In genomic region chr9:108889649-108890067, GRCh38 we compare ENCODE assay signal across 9 cellular contexts. TPM values are rescaled to one million over a fixed set of nuclear protein-coding genes. Genes with fewer than 3 reads are reported as not detected.
A peak's percentile ranks its signal among the peaks of the same experiment; 100 is the strongest.
DNase-seq lines count a peak whose midpoint lies in the region; ATAC-seq and TF ChIP-seq lines count a peak whose summit lies in the region.
"Had no signal": no experiment of that assay in that cellular context is flagged by ENCODE, and none has a peak within 500 bp of the region (broad histone marks: within the 10 kb centered on the region; RNA-seq: fewer than 3 reads in every experiment).

No MANE protein-coding gene starts in this region.

- no peaks in the 10 kb centered on the region for H3K9me3 Mint-ChIP-seq in activated naive CD8-positive, alpha-beta T cell (ENCODE audit: low read depth)
- peaks cover 2% of the 10 kb centered on the region for H3K9me3 Mint-ChIP-seq in activated naive CD8-positive, alpha-beta T cell treated with anti-CD3 and anti-CD28 coated beads for 36 hours

- no TSS peak for BruUV-seq in Panc1 (replicated peaks; lab: Mats Ljungman, UMichigan)

- no peak for DNase-seq in activated naive CD8-positive, alpha-beta T cell treated with anti-CD3 and anti-CD28 coated beads for 36 hours
- DNase-seq in Panc1 (ENCODE audit: low read depth, low spot score): no peak
- DNase-seq in fibroblast of the aortic adventitia (ENCODE audit: low read depth): peak; percentile 30
- peak; percentile 51 for DNase-seq in superior temporal gyrus (ENCODE audit: extremely low spot score)
- DNase-seq in globus pallidus (ENCODE audit: low spot score): no peak

- H3K4me1 Mint-ChIP-seq in activated naive CD8-positive, alpha-beta T cell (ENCODE audit: low read depth): peaks cover 20% of the 10 kb centered on the region
- H3K4me1 Mint-ChIP-seq in activated naive CD8-positive, alpha-beta T cell treated with anti-CD3 and anti-CD28 coated beads for 36 hours: peaks cover 21% of the 10 kb centered on the region
- H3K4me1 Mint-ChIP-seq: neural crest cell had no signal

- no peak overlapping the region for H3K27ac ChIP-seq in Panc1 (ENCODE audit: low read length)

- no peak overlapping the region for H3K4me3 Mint-ChIP-seq in activated naive CD8-positive, alpha-beta T cell
- no peak overlapping the region for H3K4me3 Mint-ChIP-seq in activated naive CD8-positive, alpha-beta T cell treated with anti-CD3 and anti-CD28 coated beads for 36 hours
- H3K4me3 Mint-ChIP-seq: neural crest cell had no signal

- intact Hi-C loops in Panc1 (cut with micrococcal nuclease; ENCODE audit: unreplicated experiment): no loop called here

- POLR2A ChIA-PET in Panc1 (lab: Charles Lee): no interaction called here

- no peaks in the 10 kb centered on the region for H3K4me1 ChIP-seq in Panc1 (ENCODE audit: control insufficient read depth, insufficient read depth, low read length)

- H3K27ac Mint-ChIP-seq in activated naive CD8-positive, alpha-beta T cell: peak overlapping the region; percentile 6
- no peak overlapping the region for H3K27ac Mint-ChIP-seq in activated naive CD8-positive, alpha-beta T cell treated with anti-CD3 and anti-CD28 coated beads for 36 hours

- no peaks in the 10 kb centered on the region for H3K27me3 ChIP-seq in Panc1 (ENCODE audit: control insufficient read depth, insufficient read depth, low read length)

- no peak overlapping the region for H3K4me3 ChIP-seq in Panc1 (ENCODE audit: low read depth in 2 of 2, low read length in 2 of 2)
- no peak overlapping the region for H3K4me3 ChIP-seq in fibroblast of the aortic adventitia (ENCODE audit: low read depth, low read length)

- ATAC-seq in Panc1: no peak
- ATAC-seq in GM18511 (IDR thresholded peaks at IDR 0.05; ENCODE audit: unreplicated experiment): no peak
- ATAC-seq in HG02571 (IDR thresholded peaks at IDR 0.05; ENCODE audit: unreplicated experiment): no peak

- H3K9me3 ChIP-seq in Panc1 (ENCODE audit: control insufficient read depth, insufficient read depth, low read depth, low read length): no peaks in the 10 kb centered on the region

- peaks cover 8% of the 10 kb centered on the region; the same call in 1 of the 2 replicates for H3K36me3 ChIP-seq in Panc1 (ENCODE audit: control insufficient read depth, insufficient read depth, low read length)

- TF ChIP-seq CTCF in Panc1 (IDR thresholded peaks at IDR 0.05) (peak; percentile 23; the same call in 1 of the 2 replicates), fibroblast of the aortic adventitia (IDR thresholded peaks at IDR 0.05; ENCODE audit: insufficient read depth, low read length) (peak; percentile 11)

- no peaks in the 10 kb centered on the region for H3K27me3 Mint-ChIP-seq in activated naive CD8-positive, alpha-beta T cell
- H3K27me3 Mint-ChIP-seq in activated naive CD8-positive, alpha-beta T cell treated with anti-CD3 and anti-CD28 coated beads for 36 hours: no peaks in the 10 kb centered on the region

- peaks cover 24% of the 10 kb centered on the region for H3K36me3 Mint-ChIP-seq in activated naive CD8-positive, alpha-beta T cell
- peaks cover 38% of the 10 kb centered on the region for H3K36me3 Mint-ChIP-seq in activated naive CD8-positive, alpha-beta T cell treated with anti-CD3 and anti-CD28 coated beads for 36 hours

- CTCF ChIA-PET in Panc1 (lab: Charles Lee): no interaction called here

- in situ Hi-C loops in Panc1 (cut with HindIII; ENCODE audit: low pct_unique_long_range_greater_than_20kb, low sequenced_read_pairs): no loop called here

RNA-seq across cellular contexts. Expression of gene ACTL7A, which starts 27.6 kb away (rescaled TPM):
- total RNA-seq in activated naive CD8-positive, alpha-beta T cell treated with anti-CD3 and anti-CD28 coated beads for 36 hours: not detected
- total RNA-seq in Panc1 (2021; ENCODE audit: unreplicated experiment): not detected
- not detected for polyA plus RNA-seq in Panc1 (2012; ENCODE audit: insufficient read length)
- total RNA-seq in fibroblast of the aortic adventitia (ENCODE audit: low replicate concordance): not detected in 2 replicates
- total RNA-seq: neural crest cell had no signal

RNA-seq across cellular contexts. Expression of gene ACTL7B, which starts 33.9 kb away (rescaled TPM):
- total RNA-seq in activated naive CD8-positive, alpha-beta T cell treated with anti-CD3 and anti-CD28 coated beads for 36 hours: not detected
- total RNA-seq in Panc1 (2021; ENCODE audit: unreplicated experiment): not detected
- polyA plus RNA-seq in Panc1 (2012; ENCODE audit: insufficient read length): not detected
- total RNA-seq in fibroblast of the aortic adventitia (ENCODE audit: low replicate concordance): not detected in 2 replicates
- total RNA-seq: neural crest cell had no signal

RNA-seq across cellular contexts. Expression of gene ELP1, which starts 44.3 kb away (rescaled TPM):
- 10 to 100 TPM; 32.3 to 37.6 TPM for total RNA-seq in activated naive CD8-positive, alpha-beta T cell treated with anti-CD3 and anti-CD28 coated beads for 36 hours
- total RNA-seq in Panc1 (2021; ENCODE audit: unreplicated experiment): 17.1 TPM
- 17.5 TPM for polyA plus RNA-seq in Panc1 (2012; ENCODE audit: insufficient read length)
- total RNA-seq in fibroblast of the aortic adventitia (ENCODE audit: low replicate concordance): 18.3 and 32.3 TPM in 2 replicates

RNA-seq across cellular contexts. Expression of gene ABITRAM, which starts 44.5 kb away (rescaled TPM):
- 10 to 100 TPM; 12.3 to 12.5 TPM for total RNA-seq in activated naive CD8-positive, alpha-beta T cell treated with anti-CD3 and anti-CD28 coated beads for 36 hours
- total RNA-seq in Panc1 (2021; ENCODE audit: unreplicated experiment) (6.4 TPM), fibroblast of the aortic adventitia (ENCODE audit: low replicate concordance) (16.3 and 22.0 TPM in 2 replicates)
- polyA plus RNA-seq in Panc1 (2012; ENCODE audit: insufficient read length): 5.1 TPM

Comparison
In these comparisons a context has a peak if more than half of its experiments do, and no peak if none do; other contexts are left out.
1. DNase-seq: peak in fibroblast of the aortic adventitia (single experiment) and superior temporal gyrus (single experiment); none in activated naive CD8-positive, alpha-beta T cell treated with anti-CD3 and anti-CD28 coated beads for 36 hours (single experiment), Panc1 (single experiment) and globus pallidus (single experiment).